In the genomic region with DNA sequence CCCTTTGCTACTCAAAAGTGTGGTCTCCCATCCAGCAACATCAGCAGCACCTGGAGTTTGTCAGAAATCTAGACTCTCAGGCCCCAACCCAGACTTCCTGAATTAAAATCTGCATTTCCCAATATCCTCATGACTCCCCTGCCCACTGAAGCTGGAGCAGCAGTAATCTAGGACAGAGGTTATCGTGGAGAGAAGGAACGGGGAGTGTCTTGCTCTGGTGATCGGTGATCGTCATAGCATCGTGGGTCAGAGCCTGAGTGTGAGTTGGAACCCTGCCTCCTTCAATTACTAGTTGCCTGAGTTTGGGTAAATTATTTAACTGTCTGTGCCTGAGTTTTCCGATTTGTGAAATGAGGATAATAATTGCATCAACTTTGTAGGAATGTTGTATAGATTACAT, we compare ENCODE assay signal across 32 cellular contexts.
"Had no signal": no experiment of that assay in that cellular context is flagged by ENCODE, and none has a peak within 500 bp of the region (broad histone marks: within the 10 kb centered on the region; RNA-seq: fewer than 3 reads in every experiment).

No MANE protein-coding gene starts in this region.

- DNase-seq: activated B cell treated with CpG ODN at 0.5 μM for 24 hours; activated CD4-positive, alpha-beta T cell treated with anti-CD3 and anti-CD28 coated beads for 48 hours; activated CD4-positive, alpha-beta T cell treated with anti-CD3 and anti-CD28 coated beads, Interleukin-2, amount 50 U/mL, for 1 hour; activated CD4-positive, alpha-beta T cell treated with anti-CD3 and anti-CD28 coated beads, Interleukin-2, amount 50 U/mL, for 48 hours; activated CD8-positive, alpha-beta memory T cell treated with anti-CD3 and anti-CD28 coated beads for 24 hours; activated CD8-positive, alpha-beta T cell treated with anti-CD3 and anti-CD28 coated beads for 36 hours; activated effector memory CD4-positive, alpha-beta T cell treated with Interleukin-2 at 50 U/mL for 16 hours; activated gamma-delta T cell treated with Interleukin-2 at 50 U/mL for 16 hours; activated naive CD4-positive, alpha-beta T cell treated with anti-CD3 and anti-CD28 coated beads, Interleukin-2, amount 50 U/mL, for 16 hours; activated naive CD4-positive, alpha-beta T cell treated with Interleukin-2 at 50 U/mL for 16 hours; activated T-cell treated with anti-CD3 and anti-CD28 coated beads, Interleukin-2, amount 50 U/mL, for 4 hours; adrenal gland; amygdala; aorta; body of pancreas; caudate nucleus; cortex of kidney; dermis blood vessel endothelial cell; effector CD4-positive, alpha-beta T cell; effector memory CD8-positive, alpha-beta T cell; erythroblast; foreskin melanocyte; head of caudate nucleus; T-helper 1 cell; T-helper 17 cell; T1000; WERI-Rb-1 had no signal

- H3K27ac ChIP-seq: adrenal gland, body of pancreas, esophagus muscularis mucosa, gastroesophageal sphincter, WERI-Rb-1 had no signal

- H3K27me3 ChIP-seq: adrenal gland, body of pancreas, esophagus muscularis mucosa had no signal

- H3K36me3 ChIP-seq: adrenal gland, esophagus muscularis mucosa, gastroesophageal sphincter, WERI-Rb-1 had no signal

- H3K4me1 Mint-ChIP-seq: activated B cell treated with CpG ODN at 0.5 μM for 24 hours; activated T-helper 17 cell treated with anti-CD3 and anti-CD28 coated beads, Interleukin-2, amount 50 U/mL, for 72 hours; T-helper 17 cell had no signal

- H3K4me3 ChIP-seq: adrenal gland, body of pancreas, esophagus muscularis mucosa, gastroesophageal sphincter had no signal

- H3K9me3 Mint-ChIP-seq: activated CD8-positive, alpha-beta T cell treated with anti-CD3 and anti-CD28 coated beads for 36 hours; activated T-cell treated with anti-CD3 and anti-CD28 coated beads, Interleukin-2, amount 50 U/mL, for 4 hours; activated T-helper 17 cell treated with anti-CD3 and anti-CD28 coated beads, Interleukin-2, amount 50 U/mL, for 72 hours; effector memory CD8-positive, alpha-beta T cell; T-helper 2 cell treated with Interferon-gamma antibody and Interleukin-4, amounts not matched to agents 5 μg/mL and 100 μg/mL, for 36 hours had no signal

- H3K27me3 Mint-ChIP-seq: activated B cell treated with CpG ODN at 0.5 μM for 24 hours had no signal

- H3K4me3 Mint-ChIP-seq: activated B cell treated with CpG ODN at 0.5 μM for 24 hours; activated CD8-positive, alpha-beta T cell treated with anti-CD3 and anti-CD28 coated beads for 36 hours; activated naive CD8-positive, alpha-beta T cell; activated T-cell treated with anti-CD3 and anti-CD28 coated beads, Interleukin-2, amount 50 U/mL, for 4 hours; activated T-helper 17 cell treated with anti-CD3 and anti-CD28 coated beads, Interleukin-2, amount 50 U/mL, for 72 hours; effector memory CD8-positive, alpha-beta T cell; T-helper 17 cell; T-helper 2 cell treated with Interferon-gamma antibody and Interleukin-4, amounts not matched to agents 5 μg/mL and 100 μg/mL, for 36 hours had no signal

- H3K4me1 ChIP-seq: adrenal gland, body of pancreas, esophagus muscularis mucosa, gastroesophageal sphincter had no signal

- H3K27ac Mint-ChIP-seq: activated B cell treated with CpG ODN at 0.5 μM for 24 hours; activated CD8-positive, alpha-beta T cell treated with anti-CD3 and anti-CD28 coated beads for 36 hours; activated naive CD8-positive, alpha-beta T cell; activated T-helper 17 cell treated with anti-CD3 and anti-CD28 coated beads, Interleukin-2, amount 50 U/mL, for 72 hours; effector memory CD8-positive, alpha-beta T cell; T-helper 17 cell; T-helper 2 cell treated with Interferon-gamma antibody and Interleukin-4, amounts not matched to agents 5 μg/mL and 100 μg/mL, for 36 hours had no signal

- H3K36me3 Mint-ChIP-seq: activated naive CD8-positive, alpha-beta T cell had no signal

- H3K9me3 ChIP-seq: adrenal gland, body of pancreas, esophagus muscularis mucosa, gastroesophageal sphincter had no signal
